Comparison of ENCODE assay signal across 24 cellular contexts in genomic region chr5:864492-865167, GRCh38.
"Had no signal": no experiment of that assay in that cellular context is flagged by ENCODE, and none has a peak within 500 bp of the region (broad histone marks: within the 10 kb centered on the region; RNA-seq: fewer than 3 reads in every experiment).

No MANE protein-coding gene starts in this region.

- H3K4me3 Mint-ChIP-seq: activated CD4-positive, alpha-beta T cell treated with anti-CD3 and anti-CD28 coated beads, Interleukin-2, amount 10 ng/mL, durations not matched to agents 24 days and 14 days; activated CD8-positive, alpha-beta memory T cell treated with anti-CD3 and anti-CD28 coated beads, Interleukin-2, amount 10 ng/mL, durations not matched to agents 7 days and 5 days; activated CD8-positive, alpha-beta T cell treated with anti-CD3 and anti-CD28 coated beads for 36 hours; activated naive CD4-positive, alpha-beta T cell treated with anti-CD3 and anti-CD28 coated beads, Interleukin-2, amount 50 U/mL, for 24 hours; activated T-helper 1 cell treated with anti-CD3 and anti-CD28 coated beads, Interleukin-12 subunit alpha, Interleukin-12 subunit beta, Interleukin-2, Interleukin-4 antibody, amounts not matched to agents 30 ng/mL and 10 ng/mL and 1 ng/mL, durations not matched to agents 14 hours and 24 hours and 36 hours; brain; effector memory CD8-positive, alpha-beta T cell; memory B cell; nephron had no signal

- H3K9me3 ChIP-seq: colonic mucosa, sigmoid colon, upper lobe of left lung had no signal

- ATAC-seq: activated CD4-positive, CD25-positive, alpha-beta regulatory T cell treated with anti-CD3 and anti-CD28 coated beads, Interleukin-2, amount 50 U/mL, for 24 hours; activated CD8-positive, alpha-beta memory T cell treated with anti-CD3 and anti-CD28 coated beads, Interleukin-2, amount 10 ng/mL, durations not matched to agents 7 days and 5 days; activated CD8-positive, alpha-beta T cell treated with anti-CD3 and anti-CD28 coated beads for 36 hours; effector memory CD8-positive, alpha-beta T cell; SK-N-SH treated with all-trans-retinoic acid at 6 μM for 48 hours had no signal

- H3K4me1 ChIP-seq: colonic mucosa, sigmoid colon, upper lobe of left lung had no signal

- H3K27ac ChIP-seq: colonic mucosa, dorsolateral prefrontal cortex, sigmoid colon, upper lobe of left lung, VCaP had no signal

- H3K27me3 Mint-ChIP-seq: activated CD4-positive, alpha-beta T cell treated with anti-CD3 and anti-CD28 coated beads, Interleukin-2, amount 10 ng/mL, durations not matched to agents 24 days and 14 days; activated CD8-positive, alpha-beta memory T cell treated with anti-CD3 and anti-CD28 coated beads, Interleukin-2, amount 10 ng/mL, durations not matched to agents 7 days and 5 days; activated CD8-positive, alpha-beta T cell treated with anti-CD3 and anti-CD28 coated beads for 36 hours; activated naive CD4-positive, alpha-beta T cell treated with anti-CD3 and anti-CD28 coated beads, Interleukin-2, amount 50 U/mL, for 24 hours; brain; effector memory CD8-positive, alpha-beta T cell; memory B cell had no signal

- DNase-seq: activated CD4-positive, alpha-beta T cell treated with anti-CD3 and anti-CD28 coated beads, Interleukin-2, amount 10 ng/mL, durations not matched to agents 24 days and 14 days; activated CD8-positive, alpha-beta memory T cell treated with anti-CD3 and anti-CD28 coated beads, Interleukin-2, amount 10 ng/mL, durations not matched to agents 7 days and 5 days; activated CD8-positive, alpha-beta T cell treated with anti-CD3 and anti-CD28 coated beads for 36 hours; activated gamma-delta T cell; aorta; caudate nucleus; colonic mucosa; effector memory CD8-positive, alpha-beta T cell; hippocampal formation; nucleus accumbens; sigmoid colon; stimulated activated CD4-positive, alpha-beta T cell treated with anti-CD3 and anti-CD28 coated beads, Interleukin-2, amount 100 ng/mL, for 48 hours; stimulated activated CD8-positive, alpha-beta memory T cell treated with anti-CD3 and anti-CD28 coated beads, Interleukin-4, amount 100 ng/mL, for 48 hours; stimulated activated naive CD4-positive, alpha-beta T cell treated with Interleukin-2 at 50 U/mL for 16 hours had no signal

- H3K27me3 ChIP-seq: colonic mucosa, dorsolateral prefrontal cortex, sigmoid colon, upper lobe of left lung had no signal

- H3K4me1 Mint-ChIP-seq: activated CD4-positive, alpha-beta T cell treated with anti-CD3 and anti-CD28 coated beads, Interleukin-2, amount 10 ng/mL, durations not matched to agents 24 days and 14 days; activated CD8-positive, alpha-beta memory T cell treated with anti-CD3 and anti-CD28 coated beads, Interleukin-2, amount 10 ng/mL, durations not matched to agents 7 days and 5 days; activated naive CD4-positive, alpha-beta T cell treated with anti-CD3 and anti-CD28 coated beads, Interleukin-2, amount 50 U/mL, for 24 hours; brain; nephron had no signal

- H3K9me3 Mint-ChIP-seq: activated CD4-positive, alpha-beta T cell treated with anti-CD3 and anti-CD28 coated beads, Interleukin-2, amount 10 ng/mL, durations not matched to agents 24 days and 14 days; activated CD8-positive, alpha-beta T cell treated with anti-CD3 and anti-CD28 coated beads for 36 hours; activated naive CD4-positive, alpha-beta T cell treated with anti-CD3 and anti-CD28 coated beads, Interleukin-2, amount 50 U/mL, for 24 hours; activated T-helper 1 cell treated with anti-CD3 and anti-CD28 coated beads, Interleukin-12 subunit alpha, Interleukin-12 subunit beta, Interleukin-2, Interleukin-4 antibody, amounts not matched to agents 30 ng/mL and 10 ng/mL and 1 ng/mL, durations not matched to agents 14 hours and 24 hours and 36 hours; brain; effector memory CD8-positive, alpha-beta T cell; memory B cell; nephron had no signal

- H3K4me3 ChIP-seq: colonic mucosa, dorsolateral prefrontal cortex, sigmoid colon, upper lobe of left lung had no signal

- H3K27ac Mint-ChIP-seq: activated CD4-positive, alpha-beta T cell treated with anti-CD3 and anti-CD28 coated beads, Interleukin-2, amount 10 ng/mL, durations not matched to agents 24 days and 14 days; activated CD8-positive, alpha-beta memory T cell treated with anti-CD3 and anti-CD28 coated beads, Interleukin-2, amount 10 ng/mL, durations not matched to agents 7 days and 5 days; activated CD8-positive, alpha-beta T cell treated with anti-CD3 and anti-CD28 coated beads for 36 hours; activated naive CD4-positive, alpha-beta T cell treated with anti-CD3 and anti-CD28 coated beads, Interleukin-2, amount 50 U/mL, for 24 hours; activated T-helper 1 cell treated with anti-CD3 and anti-CD28 coated beads, Interleukin-12 subunit alpha, Interleukin-12 subunit beta, Interleukin-2, Interleukin-4 antibody, amounts not matched to agents 30 ng/mL and 10 ng/mL and 1 ng/mL, durations not matched to agents 14 hours and 24 hours and 36 hours; brain; memory B cell had no signal
